1 cellular context compared by ENCODE assay signal in the genomic region with DNA sequence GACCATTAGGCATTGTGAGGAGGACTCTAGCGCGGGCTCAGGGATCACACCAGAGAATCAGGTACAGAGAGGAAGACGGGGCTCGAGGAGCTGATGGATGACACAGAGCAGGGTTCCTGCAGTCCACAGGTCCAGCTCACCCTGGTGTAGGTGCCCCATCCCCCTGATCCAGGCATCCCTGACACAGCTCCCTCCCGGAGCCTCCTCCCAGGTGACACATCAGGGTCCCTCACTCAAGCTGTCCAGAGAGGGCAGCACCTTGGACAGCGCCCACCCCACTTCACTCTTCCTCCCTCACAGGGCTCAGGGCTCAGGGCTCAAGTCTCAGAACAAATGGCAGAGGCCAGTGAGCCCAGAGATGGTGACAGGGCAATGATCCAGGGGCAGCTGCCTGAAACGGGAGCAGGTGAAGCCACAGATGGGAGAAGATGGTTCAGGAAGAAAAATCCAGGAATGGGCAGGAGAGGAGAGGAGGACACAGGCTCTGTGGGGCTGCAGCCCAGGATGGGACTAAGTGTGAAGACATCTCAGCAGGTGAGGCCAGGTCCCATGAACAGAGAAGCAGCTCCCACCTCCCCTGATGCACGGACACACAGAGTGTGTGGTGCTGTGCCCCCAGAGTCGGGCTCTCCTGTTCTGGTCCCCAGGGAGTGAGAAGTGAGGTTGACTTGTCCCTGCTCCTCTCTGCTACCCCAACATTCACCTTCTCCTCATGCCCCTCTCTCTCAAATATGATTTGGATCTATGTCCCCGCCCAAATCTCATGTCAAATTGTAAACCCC.
TF ChIP-seq lines count a peak whose summit lies in the region.

No MANE protein-coding gene starts in this region.

TF ChIP-seq in HepG2, 621 proteins besides CTCF, POLR2A, EP300 and RAD21 (continued from another document and continues in another):
- TF ChIP-seq ZNF142 (CRISPR knock-in tag; IDR thresholded peaks at IDR 0.05) (no peak), ARID3A (IDR thresholded peaks at IDR 0.05; ENCODE audit: low read depth, low read length) (no peak), MED13 (CRISPR knock-in tag; IDR thresholded peaks at IDR 0.05) (no peak), ZNF503 (CRISPR knock-in tag; IDR thresholded peaks at IDR 0.05) (no peak), ETV5 (CRISPR knock-in tag; IDR thresholded peaks at IDR 0.05; ENCODE audit: borderline replicate concordance) (no peak), FOXP1 (IDR thresholded peaks at IDR 0.05) (no peak), FOXP1 (CRISPR knock-in tag; IDR thresholded peaks at IDR 0.05) (no peak), SRY (CRISPR knock-in tag; IDR thresholded peaks at IDR 0.05) (peak; percentile 90), KLF6 (CRISPR knock-in tag; IDR thresholded peaks at IDR 0.05) (peak; percentile 43; the same call in 1 of the 2 replicates), ZNF326 (CRISPR knock-in tag; IDR thresholded peaks at IDR 0.05; ENCODE audit: borderline replicate concordance) (no peak), NRL (CRISPR knock-in tag; IDR thresholded peaks at IDR 0.05; ENCODE audit: borderline replicate concordance) (no peak), REPIN1 (CRISPR knock-in tag; IDR thresholded peaks at IDR 0.05; ENCODE audit: borderline replicate concordance, low read depth) (no peak), NCOA5 (CRISPR knock-in tag; IDR thresholded peaks at IDR 0.05) (no peak), SALL2 (CRISPR knock-in tag; IDR thresholded peaks at IDR 0.05) (no peak), ZNF513 (CRISPR knock-in tag; conservative IDR thresholded peaks at IDR 0.05) (no peak), HOXA7 (CRISPR knock-in tag; IDR thresholded peaks at IDR 0.05) (no peak), KLF11 (CRISPR knock-in tag; IDR thresholded peaks at IDR 0.05) (peak; percentile 67; the same call in 1 of the 2 replicates), SP4 (CRISPR knock-in tag; IDR thresholded peaks at IDR 0.05) (no peak), ZNF564 (CRISPR knock-in tag; IDR thresholded peaks at IDR 0.05) (0 out of 2 replicates have a peak, but pooled peaks have one; percentile 43), SMAD1 (CRISPR knock-in tag; IDR thresholded peaks at IDR 0.05; ENCODE audit: borderline replicate concordance, low read depth) (no peak), ZNF567 (CRISPR knock-in tag; IDR thresholded peaks at IDR 0.05; ENCODE audit: borderline replicate concordance) (no peak), MTF2 (CRISPR knock-in tag; IDR thresholded peaks at IDR 0.05; ENCODE audit: borderline replicate concordance) (no peak), KLF13 (CRISPR knock-in tag; IDR thresholded peaks at IDR 0.05) (no peak), FIP1L1 (IDR thresholded peaks at IDR 0.05; ENCODE audit: borderline replicate concordance, insufficient read depth, low read depth, low read length) (no peak), ZFX (CRISPR knock-in tag; IDR thresholded peaks at IDR 0.05; ENCODE audit: low read depth) (no peak), ZSCAN29 (CRISPR knock-in tag; conservative IDR thresholded peaks at IDR 0.05) (no peak), ZNF777 (CRISPR knock-in tag; IDR thresholded peaks at IDR 0.05) (no peak)
- TF ChIP-seq, protein P1, sequence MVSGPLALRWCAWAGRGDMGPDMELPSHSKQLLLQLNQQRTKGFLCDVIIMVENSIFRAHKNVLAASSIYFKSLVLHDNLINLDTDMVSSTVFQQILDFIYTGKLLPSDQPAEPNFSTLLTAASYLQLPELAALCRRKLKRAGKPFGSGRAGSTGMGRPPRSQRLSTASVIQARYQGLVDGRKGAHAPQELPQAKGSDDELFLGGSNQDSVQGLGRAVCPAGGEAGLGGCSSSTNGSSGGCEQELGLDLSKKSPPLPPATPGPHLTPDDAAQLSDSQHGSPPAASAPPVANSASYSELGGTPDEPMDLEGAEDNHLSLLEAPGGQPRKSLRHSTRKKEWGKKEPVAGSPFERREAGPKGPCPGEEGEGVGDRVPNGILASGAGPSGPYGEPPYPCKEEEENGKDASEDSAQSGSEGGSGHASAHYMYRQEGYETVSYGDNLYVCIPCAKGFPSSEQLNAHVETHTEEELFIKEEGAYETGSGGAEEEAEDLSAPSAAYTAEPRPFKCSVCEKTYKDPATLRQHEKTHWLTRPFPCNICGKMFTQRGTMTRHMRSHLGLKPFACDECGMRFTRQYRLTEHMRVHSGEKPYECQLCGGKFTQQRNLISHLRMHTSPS (CRISPR knock-in tag; IDR thresholded peaks at IDR 0.05; ENCODE audit: low read depth), result no peak
- TF ChIP-seq, protein P2, sequence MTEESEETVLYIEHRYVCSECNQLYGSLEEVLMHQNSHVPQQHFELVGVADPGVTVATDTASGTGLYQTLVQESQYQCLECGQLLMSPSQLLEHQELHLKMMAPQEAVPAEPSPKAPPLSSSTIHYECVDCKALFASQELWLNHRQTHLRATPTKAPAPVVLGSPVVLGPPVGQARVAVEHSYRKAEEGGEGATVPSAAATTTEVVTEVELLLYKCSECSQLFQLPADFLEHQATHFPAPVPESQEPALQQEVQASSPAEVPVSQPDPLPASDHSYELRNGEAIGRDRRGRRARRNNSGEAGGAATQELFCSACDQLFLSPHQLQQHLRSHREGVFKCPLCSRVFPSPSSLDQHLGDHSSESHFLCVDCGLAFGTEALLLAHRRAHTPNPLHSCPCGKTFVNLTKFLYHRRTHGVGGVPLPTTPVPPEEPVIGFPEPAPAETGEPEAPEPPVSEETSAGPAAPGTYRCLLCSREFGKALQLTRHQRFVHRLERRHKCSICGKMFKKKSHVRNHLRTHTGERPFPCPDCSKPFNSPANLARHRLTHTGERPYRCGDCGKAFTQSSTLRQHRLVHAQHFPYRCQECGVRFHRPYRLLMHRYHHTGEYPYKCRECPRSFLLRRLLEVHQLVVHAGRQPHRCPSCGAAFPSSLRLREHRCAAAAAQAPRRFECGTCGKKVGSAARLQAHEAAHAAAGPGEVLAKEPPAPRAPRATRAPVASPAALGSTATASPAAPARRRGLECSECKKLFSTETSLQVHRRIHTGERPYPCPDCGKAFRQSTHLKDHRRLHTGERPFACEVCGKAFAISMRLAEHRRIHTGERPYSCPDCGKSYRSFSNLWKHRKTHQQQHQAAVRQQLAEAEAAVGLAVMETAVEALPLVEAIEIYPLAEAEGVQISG (CRISPR knock-in tag; IDR thresholded peaks at IDR 0.05), result 0 out of 2 replicates have a peak, but pooled peaks have one; percentile 47
- TF ChIP-seq, protein P3, sequence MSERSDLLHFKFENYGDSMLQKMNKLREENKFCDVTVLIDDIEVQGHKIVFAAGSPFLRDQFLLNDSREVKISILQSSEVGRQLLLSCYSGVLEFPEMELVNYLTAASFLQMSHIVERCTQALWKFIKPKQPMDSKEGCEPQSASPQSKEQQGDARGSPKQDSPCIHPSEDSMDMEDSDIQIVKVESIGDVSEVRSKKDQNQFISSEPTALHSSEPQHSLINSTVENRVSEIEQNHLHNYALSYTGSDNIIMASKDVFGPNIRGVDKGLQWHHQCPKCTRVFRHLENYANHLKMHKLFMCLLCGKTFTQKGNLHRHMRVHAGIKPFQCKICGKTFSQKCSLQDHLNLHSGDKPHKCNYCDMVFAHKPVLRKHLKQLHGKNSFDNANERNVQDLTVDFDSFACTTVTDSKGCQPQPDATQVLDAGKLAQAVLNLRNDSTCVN (CRISPR knock-in tag; IDR thresholded peaks at IDR 0.05; ENCODE audit: borderline replicate concordance), result peak; percentile 61; the same call in 1 of the 2 replicates
- TF ChIP-seq, protein P4, sequence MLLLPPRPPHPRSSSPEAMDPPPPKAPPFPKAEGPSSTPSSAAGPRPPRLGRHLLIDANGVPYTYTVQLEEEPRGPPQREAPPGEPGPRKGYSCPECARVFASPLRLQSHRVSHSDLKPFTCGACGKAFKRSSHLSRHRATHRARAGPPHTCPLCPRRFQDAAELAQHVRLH (CRISPR knock-in tag; IDR thresholded peaks at IDR 0.05; ENCODE audit: borderline replicate concordance, low read depth), result 0 out of 2 replicates have a peak, but pooled peaks have one; percentile 49
- TF ChIP-seq, protein P5, sequence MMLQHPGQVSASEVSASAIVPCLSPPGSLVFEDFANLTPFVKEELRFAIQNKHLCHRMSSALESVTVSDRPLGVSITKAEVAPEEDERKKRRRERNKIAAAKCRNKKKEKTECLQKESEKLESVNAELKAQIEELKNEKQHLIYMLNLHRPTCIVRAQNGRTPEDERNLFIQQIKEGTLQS (CRISPR knock-in tag; IDR thresholded peaks at IDR 0.05), result no peak
